Comparison of ENCODE assay signal across 31 cellular contexts in genomic region chr12:117457189-117457588, GRCh38.
DNase-seq lines count a peak whose midpoint lies in the region; ATAC-seq and TF ChIP-seq lines count a peak whose summit lies in the region.
"Had no signal": no experiment of that assay in that cellular context is flagged by ENCODE, and none has a peak within 500 bp of the region (broad histone marks: within the 10 kb centered on the region; RNA-seq: fewer than 3 reads in every experiment).

No MANE protein-coding gene starts in this region.

- H3K9me3 ChIP-seq in gastrocnemius medialis (no peaks in the 10 kb centered on the region), spleen (peaks cover 0 to 5% (median 0%) of the 10 kb centered on the region in 8 donors), PC-9 (ENCODE audit: insufficient read depth, low read depth) (no peaks in the 10 kb centered on the region)
- H3K9me3 ChIP-seq: A549, BE2C, BLaER1, Caco-2 had no signal

- H3K79me2 ChIP-seq in PC-9 (ENCODE audit: low read depth): no peaks in the 10 kb centered on the region

- POLR2A ChIA-PET in PC-9 (lab: Charles Lee; ENCODE audit: unreplicated experiment): no interaction called here

- no peaks in the 10 kb centered on the region for H3K9me2 ChIP-seq in PC-9 (ENCODE audit: insufficient read depth)

- TF ChIP-seq CTCF in gastrocnemius medialis (IDR thresholded peaks at IDR 0.05 in 4 of 5, conservative IDR thresholded peaks at IDR 0.05 in 1 of 5): no peak
- no peak for TF ChIP-seq CTCF in spleen (IDR thresholded peaks at IDR 0.05 in 8 of 11, conservative IDR thresholded peaks at IDR 0.05 in 3 of 11)
- no peak for TF ChIP-seq CTCF in PC-9 (conservative IDR thresholded peaks at IDR 0.05)

- ATAC-seq in gastrocnemius medialis (peak; percentile 86 to 89), GM21423 (IDR thresholded peaks at IDR 0.05; ENCODE audit: unreplicated experiment) (no peak), HG03095 (IDR thresholded peaks at IDR 0.05; ENCODE audit: unreplicated experiment) (no peak)
- ATAC-seq: CD8-positive, alpha-beta T cell had no signal

- in situ Hi-C loops in gastrocnemius medialis (cut with MboI; ENCODE audit: low sequenced_read_pairs in 4 of 4): no loop called here

- H3K36me3 ChIP-seq in gastrocnemius medialis: no peaks in the 10 kb centered on the region
- H3K36me3 ChIP-seq in spleen: no peaks in the 10 kb centered on the region
- no peaks in the 10 kb centered on the region for H3K36me3 ChIP-seq in PC-9 (ENCODE audit: low read depth)
- H3K36me3 ChIP-seq: BE2C; BLaER1; BLaER1 treated with 17β-estradiol and CSF1 and Interleukin-3, amounts not matched to agents 10 nM and 100 nM had no signal

- no peaks in the 10 kb centered on the region for H3K27me3 ChIP-seq in gastrocnemius medialis
- peaks cover 0 to 17% (median 0%) of the 10 kb centered on the region in 7 donors for H3K27me3 ChIP-seq in spleen (replicated peaks in 1 of 7)
- peaks cover 36% of the 10 kb centered on the region; the same call in 1 of the 2 replicates for H3K27me3 ChIP-seq in PC-9 (ENCODE audit: insufficient read depth, low read depth)
- H3K27me3 ChIP-seq: BE2C; BLaER1; BLaER1 treated with 17β-estradiol and CSF1 and Interleukin-3, amounts not matched to agents 10 nM and 100 nM had no signal

- no peak overlapping the region for H3K4me3 ChIP-seq in gastrocnemius medialis
- no peak overlapping the region for H3K4me3 ChIP-seq in spleen
- H3K4me3 ChIP-seq in PC-9: no peak overlapping the region
- H3K4me3 ChIP-seq: A549; BLaER1; BLaER1 treated with 17β-estradiol and CSF1 and Interleukin-3, amounts not matched to agents 10 nM and 100 nM had no signal

- CTCF ChIA-PET in PC-9 (lab: Charles Lee): no interaction called here

- intact Hi-C loops in posterior vena cava (cut with DNase I): no loop called here
- intact Hi-C loops in gastrocnemius medialis (cut with DNase I; ENCODE audit: low total_unique reads): no loop called here
- intact Hi-C loops in spleen (cut with DNase I; ENCODE audit: low total_unique reads): no loop called here
- intact Hi-C loops in PC-9 (cut with micrococcal nuclease; ENCODE audit: unreplicated experiment): no loop called here

- no peaks in the 10 kb centered on the region for H3F3A ChIP-seq in PC-9 (ENCODE audit: insufficient read depth, low read depth)

- H3K4me1 ChIP-seq in gastrocnemius medialis: peaks cover 0 to 14% of the 10 kb centered on the region in 2 donors
- no peaks in the 10 kb centered on the region for H3K4me1 ChIP-seq in spleen
- no peaks in the 10 kb centered on the region for H3K4me1 ChIP-seq in PC-9 (replicated peaks; ENCODE audit: insufficient read depth)
- H3K4me1 ChIP-seq: A549; BE2C; BLaER1; BLaER1 treated with 17β-estradiol and CSF1 and Interleukin-3, amounts not matched to agents 10 nM and 100 nM; Caco-2 had no signal

- H3K27ac ChIP-seq in gastrocnemius medialis (peak overlapping the region in 3 of 4 donors; percentile 20 to 57 (median 26)), spleen (no peak overlapping the region), PC-9 (no peak overlapping the region)
- H3K27ac ChIP-seq: 22Rv1; A549; BLaER1; BLaER1 treated with 17β-estradiol and CSF1 and Interleukin-3, amounts not matched to agents 10 nM and 100 nM; C4-2B had no signal

- WGBS in spleen, 5 donors: 59 to 80% (median 75%) methylated on average over 3 of the region's 3 CpGs

- BruUV-seq in PC-9 (replicated peaks; lab: Mats Ljungman, UMichigan): no TSS peak

- TF ChIP-seq POLR2A in gastrocnemius medialis (IDR thresholded peaks at IDR 0.05): no peak
- TF ChIP-seq POLR2A in spleen (IDR thresholded peaks at IDR 0.05): no peak

- peak; percentile 17 for DNase-seq in posterior vena cava (ENCODE audit: low spot score)
- peak in 1 of 2 donors; percentile 58 for DNase-seq in gastrocnemius medialis
- DNase-seq in spleen: peak; percentile 4
- DNase-seq in PC-9: no peak
- DNase-seq: 8988T; ACHN; AML-193; BE2C; C1 segment of cervical spinal cord; Caco-2; Calu3; CD4-positive, alpha-beta memory T cell; CD4-positive, alpha-beta T cell; CD4-positive, CD25-positive, alpha-beta regulatory T cell; CD8-positive, alpha-beta memory T cell; CD8-positive, alpha-beta T cell; COR-L47; DMS 273 treated with DMSO at 0.1 percent for 48 hours; DMS153; DMS53; DMS79; DMS79 treated with DMSO at 0.1 percent for 48 hours; DND-41; EL had no signal

- no peaks in the 10 kb centered on the region for H4K20me1 ChIP-seq in PC-9 (ENCODE audit: insufficient read depth)
- H4K20me1 ChIP-seq: BLaER1; BLaER1 treated with 17β-estradiol and CSF1 and Interleukin-3, amounts not matched to agents 10 nM and 100 nM had no signal

- no peak overlapping the region for H3K4me2 ChIP-seq in PC-9
- H3K4me2 ChIP-seq: A549; BLaER1; BLaER1 treated with 17β-estradiol and CSF1 and Interleukin-3, amounts not matched to agents 10 nM and 100 nM had no signal

- H2AFZ ChIP-seq in PC-9: no peak overlapping the region

Comparison
In these comparisons a context has a peak if more than half of its experiments do, and no peak if none do; other contexts are left out.
1. DNase-seq: peak in posterior vena cava (single experiment) and spleen (single experiment); none in PC-9 (0 of 2).
2. ATAC-seq: peak in gastrocnemius medialis (2 of 2); none in GM21423 (single experiment) and HG03095 (single experiment).
3. H3K27ac ChIP-seq: peak in gastrocnemius medialis (3 of 4); none in spleen (0 of 8) and PC-9 (single experiment).